8 cellular contexts compared by ENCODE assay signal in the genomic region with DNA sequence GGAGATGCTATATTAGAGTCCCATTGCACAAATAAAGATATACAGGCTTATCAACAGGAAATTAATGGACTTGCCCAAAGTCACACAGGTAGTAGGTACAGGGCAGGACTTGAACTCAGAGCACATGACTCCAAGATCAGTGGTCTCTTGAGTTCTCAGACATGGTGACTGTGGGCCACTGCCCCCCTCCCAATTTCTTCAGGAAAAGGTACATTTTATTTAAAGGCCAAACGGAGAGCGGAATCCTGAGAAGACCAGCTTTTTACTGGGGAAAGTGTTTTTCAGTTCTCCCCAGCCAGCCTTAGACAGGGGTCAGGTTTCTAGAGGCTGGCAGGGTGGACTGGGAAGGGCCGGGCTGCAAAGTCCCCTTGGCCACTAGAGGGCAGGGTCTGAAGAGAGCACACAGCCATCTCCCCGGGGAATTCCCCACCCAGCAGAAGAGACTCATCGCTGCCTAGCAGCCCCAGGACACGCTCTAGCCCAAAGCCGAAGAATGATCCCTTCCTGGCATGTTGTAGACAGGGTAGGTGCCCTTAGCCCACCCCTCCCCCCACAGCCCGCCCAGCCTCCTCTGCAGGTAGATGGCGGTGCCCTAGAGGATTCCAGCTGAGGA. TPM values are rescaled to one million over a fixed set of nuclear protein-coding genes. Genes with fewer than 3 reads are reported as not detected.
DNase-seq lines count a peak whose midpoint lies in the region; ATAC-seq and TF ChIP-seq lines count a peak whose summit lies in the region.

No MANE protein-coding gene starts in this region.

- ATAC-seq in GM21717 (IDR thresholded peaks at IDR 0.05; ENCODE audit: unreplicated experiment) (peak; percentile 95), gastroesophageal sphincter (peak; percentile 68), upper lobe of left lung (ENCODE audit: low FRiP score in 2 of 2) (peak; percentile 90)

- DNase-seq in DMS79 treated with DMSO at 0.1 percent for 48 hours (lab: John Stamatoyannopoulos, UW) (peak; percentile 51), Kasumi-1 (lab: John Stamatoyannopoulos, UW) (peak; percentile 77 to 78), SHP77 treated with DMSO at 0.1 percent for 48 hours (lab: John Stamatoyannopoulos, UW) (peak; percentile 85), pons (ENCODE audit: low spot score) (peak; percentile 59), upper lobe of left lung (peak in 1 of 2 donors; percentile 84)
- DNase-seq in activated effector memory CD4-positive, alpha-beta T cell treated with Interleukin-2 at 50 U/mL for 16 hours = peak; percentile 54

- peaks cover 0 to 14% (median 0%) of the 10 kb centered on the region in 3 donors for H3K4me1 ChIP-seq in gastroesophageal sphincter
- H3K4me1 ChIP-seq in upper lobe of left lung = peaks cover 7 to 10% (median 7%) of the 10 kb centered on the region in 4 donors

- H3K27me3 ChIP-seq in gastroesophageal sphincter = no peaks in the 10 kb centered on the region
- H3K27me3 ChIP-seq in upper lobe of left lung = no peaks in the 10 kb centered on the region

- TF ChIP-seq POLR2A in gastroesophageal sphincter (IDR thresholded peaks at IDR 0.05) = no peak
- no peak for TF ChIP-seq POLR2A in upper lobe of left lung (IDR thresholded peaks at IDR 0.05)

- H3K36me3 ChIP-seq in gastroesophageal sphincter (peaks cover 0 to 27% of the 10 kb centered on the region in 2 donors), upper lobe of left lung (peaks cover 0 to 15% (median 0%) of the 10 kb centered on the region in 4 donors)

- H3K27ac ChIP-seq in gastroesophageal sphincter = no peak overlapping the region
- no peak overlapping the region for H3K27ac ChIP-seq in upper lobe of left lung

- TF ChIP-seq EP300 in gastroesophageal sphincter (IDR thresholded peaks at IDR 0.05) = no peak
- TF ChIP-seq EP300 in upper lobe of left lung (IDR thresholded peaks at IDR 0.05) = no peak

- H3K4me3 ChIP-seq in gastroesophageal sphincter = no peak overlapping the region
- H3K4me3 ChIP-seq in upper lobe of left lung = no peak overlapping the region

- H3K9me3 ChIP-seq in gastroesophageal sphincter (no peaks in the 10 kb centered on the region), upper lobe of left lung (no peaks in the 10 kb centered on the region)

- 88% methylated on average over 2 of the region's 9 CpGs; no CpG with 5 or more reads in 1 of the 2 donors for WGBS in gastroesophageal sphincter (ENCODE audit: low coverage in 1 of 2), 2 donors
- WGBS in upper lobe of left lung, 2 donors = 34 to 40% methylated on average over 7 to 9 of the region's 9 CpGs

- TF ChIP-seq CTCF in gastroesophageal sphincter (IDR thresholded peaks at IDR 0.05) (peak; percentile 42 to 84 (median 64)), upper lobe of left lung (IDR thresholded peaks at IDR 0.05) (peak; percentile 73 to 88 (median 80))

RNA-seq across cellular contexts. Expression of a gene that starts 29.7 kb away (rescaled TPM):
- total RNA-seq in gastroesophageal sphincter (10 to 100 TPM in 3 of 4 donors, 1 to 10 TPM in 1; 8.8 to 20.7 (median 13.9) TPM), upper lobe of left lung (10 to 100 TPM in 5 of 6 donors, 1 to 10 TPM in 1; 8.1 to 60.8 (median 21.6) TPM)
